ENCODE assay signal across 8 cellular contexts in the genomic region with DNA sequence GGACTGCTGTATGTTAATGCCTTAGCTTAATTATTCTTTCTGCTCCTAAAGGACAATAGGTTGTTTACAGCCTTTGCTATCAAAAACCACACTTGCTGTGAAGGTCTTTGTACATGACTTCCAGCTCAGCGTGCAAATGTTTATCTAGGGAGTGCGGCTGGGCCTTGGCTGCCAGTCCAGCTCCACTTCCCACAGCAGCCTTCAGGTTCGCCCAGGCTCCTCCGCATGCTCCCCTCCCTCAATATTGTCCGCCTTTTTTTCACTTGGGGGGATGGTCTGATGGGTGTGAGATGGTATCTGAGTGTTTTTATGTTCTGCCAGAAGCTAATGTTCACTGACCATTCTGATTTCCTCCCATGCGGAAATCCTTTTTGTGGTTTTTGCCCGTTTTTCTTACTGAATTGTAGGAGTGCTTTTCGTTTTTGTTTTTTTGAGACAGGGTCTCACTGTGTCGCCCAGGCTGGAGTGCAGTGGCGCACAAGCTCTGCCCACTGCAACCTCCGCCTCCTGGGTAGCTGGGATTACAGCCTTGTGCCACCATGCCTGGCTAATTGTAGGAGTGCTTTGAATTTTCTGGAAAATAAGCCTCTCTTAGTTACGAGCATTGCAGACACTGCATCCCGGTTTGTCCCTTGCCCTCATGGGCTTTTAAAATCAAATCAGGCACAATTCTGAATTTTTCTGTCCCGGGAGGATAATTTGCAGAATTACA.
DNase-seq lines count a peak whose midpoint lies in the region; ATAC-seq and TF ChIP-seq lines count a peak whose summit lies in the region.

No MANE protein-coding gene starts in this region.

- H3K4me3 ChIP-seq in astrocyte of the cerebellum (ENCODE audit: low read depth, low read length) (peak overlapping the region; percentile 16), stomach smooth muscle (ENCODE audit: low read length in 2 of 2) (peak overlapping the region; percentile 38 to 65)

- no peaks in the 10 kb centered on the region for H3K4me1 Mint-ChIP-seq in stimulated activated effector memory CD8-positive, alpha-beta T cell treated with anti-CD3 and anti-CD28 coated beads, Interleukin-12 subunit alpha, Interleukin-12 subunit beta, amount 100 ng/mL, for 72 hours

- H3K9ac ChIP-seq in stomach smooth muscle (ENCODE audit: low read length in 2 of 2): peak overlapping the region in 1 of 2 donors; percentile 16

- H3K36me3 ChIP-seq in stomach smooth muscle (ENCODE audit: control insufficient read depth in 2 of 2, insufficient read depth in 2 of 2, low read length in 2 of 2): no peaks in the 10 kb centered on the region

- no peaks in the 10 kb centered on the region for H3K9me3 Mint-ChIP-seq in stimulated activated effector memory CD8-positive, alpha-beta T cell treated with anti-CD3 and anti-CD28 coated beads, Interleukin-12 subunit alpha, Interleukin-12 subunit beta, amount 100 ng/mL, for 72 hours

- peak; percentile 37 for DNase-seq in NCI-H1105 (lab: John Stamatoyannopoulos, UW)
- peak; percentile 83 for DNase-seq in astrocyte of the cerebellum (ENCODE audit: low read depth)
- no peak for DNase-seq in C1 segment of cervical spinal cord (lab: John Stamatoyannopoulos, UW)
- DNase-seq in stimulated activated effector memory CD8-positive, alpha-beta T cell treated with anti-CD3 and anti-CD28 coated beads, Interleukin-12 subunit alpha, Interleukin-12 subunit beta, amount 100 ng/mL, for 72 hours (ENCODE audit: low spot score in 2 of 2): no peak
- no peak for DNase-seq in NCI-H187 (lab: John Stamatoyannopoulos, UW)
- no peak for DNase-seq in SIG-M5 (lab: John Stamatoyannopoulos, UW)

- no peak for TF ChIP-seq CTCF in astrocyte of the cerebellum (IDR thresholded peaks at IDR 0.05; ENCODE audit: low read depth, low read length, missing control alignments)

- ATAC-seq in stimulated activated effector memory CD8-positive, alpha-beta T cell treated with anti-CD3 and anti-CD28 coated beads, Interleukin-12 subunit alpha, Interleukin-12 subunit beta, amount 100 ng/mL, for 72 hours: no peak

- H3K27me3 ChIP-seq in layer of hippocampus (ENCODE audit: control insufficient read depth, insufficient read depth, low read length) (no peaks in the 10 kb centered on the region), stomach smooth muscle (ENCODE audit: control insufficient read depth in 1 of 2, insufficient read depth in 2 of 2, low read length in 2 of 2) (no peaks in the 10 kb centered on the region)

- peak overlapping the region; percentile 46 for H3K27ac ChIP-seq in layer of hippocampus (ENCODE audit: low read depth, low read length)
- peak overlapping the region; percentile 53 for H3K27ac ChIP-seq in stomach smooth muscle (ENCODE audit: low read length)

- no peak overlapping the region for H3K4me3 Mint-ChIP-seq in stimulated activated effector memory CD8-positive, alpha-beta T cell treated with anti-CD3 and anti-CD28 coated beads, Interleukin-12 subunit alpha, Interleukin-12 subunit beta, amount 100 ng/mL, for 72 hours

- peaks cover 39% of the 10 kb centered on the region for H3K4me1 ChIP-seq in stomach smooth muscle (ENCODE audit: control insufficient read depth, insufficient read depth, low read length)

- no peak overlapping the region for H3K27ac Mint-ChIP-seq in stimulated activated effector memory CD8-positive, alpha-beta T cell treated with anti-CD3 and anti-CD28 coated beads, Interleukin-12 subunit alpha, Interleukin-12 subunit beta, amount 100 ng/mL, for 72 hours

- peaks cover 0 to 6% of the 10 kb centered on the region in 2 donors for H3K9me3 ChIP-seq in stomach smooth muscle (ENCODE audit: control insufficient read depth in 2 of 2, low read length in 2 of 2)

- in situ Hi-C loops in astrocyte of the cerebellum (cut with HindIII; ENCODE audit: low sequenced_read_pairs): no loop called here

- H3K36me3 Mint-ChIP-seq in stimulated activated effector memory CD8-positive, alpha-beta T cell treated with anti-CD3 and anti-CD28 coated beads, Interleukin-12 subunit alpha, Interleukin-12 subunit beta, amount 100 ng/mL, for 72 hours: no peaks in the 10 kb centered on the region

Comparison
In these comparisons a context has a peak if more than half of its experiments do, and no peak if none do; other contexts are left out.
1. DNase-seq: peak in NCI-H1105 (single experiment) and astrocyte of the cerebellum (single experiment); none in C1 segment of cervical spinal cord (0 of 14), stimulated activated effector memory CD8-positive, alpha-beta T cell treated with anti-CD3 and anti-CD28 coated beads, Interleukin-12 subunit alpha, Interleukin-12 subunit beta, amount 100 ng/mL, for 72 hours (0 of 2), NCI-H187 (0 of 2) and SIG-M5 (single experiment).